In the genomic region with DNA sequence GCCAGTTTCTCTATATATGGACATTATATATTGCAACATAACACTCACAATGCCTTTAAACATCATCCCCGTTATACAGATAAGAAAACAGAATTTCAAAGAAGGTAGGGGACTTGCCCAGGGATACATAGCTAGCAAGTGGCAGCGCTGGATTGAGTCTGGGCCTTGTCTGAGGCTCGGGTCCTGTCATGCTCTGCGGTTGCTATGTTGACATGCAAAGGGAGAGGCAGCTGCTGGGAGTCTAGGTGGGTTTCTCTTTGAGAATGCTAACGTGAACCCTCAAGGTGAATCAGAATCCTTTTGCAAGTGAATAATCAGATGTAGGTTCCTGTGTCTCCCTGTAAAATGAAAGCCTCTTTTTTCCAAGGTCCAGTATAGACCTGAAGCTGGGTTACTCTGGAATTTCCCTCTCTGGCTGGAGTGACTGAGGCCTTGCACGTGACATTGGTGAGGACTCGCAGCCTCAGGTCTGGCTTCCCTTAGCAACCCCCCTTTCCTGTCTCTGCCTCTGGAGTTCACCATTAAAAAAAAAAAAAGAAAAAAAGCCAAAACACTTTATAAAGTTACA, we compare ENCODE assay signal across 21 cellular contexts. TPM values are rescaled to one million over a fixed set of nuclear protein-coding genes. Genes with fewer than 3 reads are reported as not detected.
DNase-seq lines count a peak whose midpoint lies in the region; ATAC-seq and TF ChIP-seq lines count a peak whose summit lies in the region.
"Had no signal": no experiment of that assay in that cellular context is flagged by ENCODE, and none has a peak within 500 bp of the region (broad histone marks: within the 10 kb centered on the region; RNA-seq: fewer than 3 reads in every experiment).

No MANE protein-coding gene starts in this region.

- ATAC-seq in WTC11, result peak; percentile 70
- no peak for ATAC-seq in GM19023 (IDR thresholded peaks at IDR 0.05; ENCODE audit: unreplicated experiment)
- ATAC-seq in GM21717 (IDR thresholded peaks at IDR 0.05; ENCODE audit: unreplicated experiment), result no peak
- ATAC-seq: esophagus mucosa; stimulated activated naive B cell treated with anti-CD40 and anti-IgM and Interleukin-4, amounts not matched to agents 10 μg/mL and 1 μg/mL and 100 μg/mL, for 72 hours had no signal

- H3K27me3 ChIP-seq in HUES64 (ENCODE audit: insufficient read depth, low read length) (no peaks in the 10 kb centered on the region), brain microvascular endothelial cell (replicated peaks) (no peaks in the 10 kb centered on the region)
- H3K27me3 ChIP-seq: neutrophil, right lobe of liver, tibial nerve had no signal

- DNase-seq in WTC11 (ENCODE audit: low spot score) (no peak), iPS DF 4.7 (ENCODE audit: extremely low read depth, low spot score) (peak; percentile 5), renal cortical epithelial cell (ENCODE audit: low read depth) (peak; percentile 54), brain microvascular endothelial cell (no peak)
- DNase-seq: activated naive CD8-positive, alpha-beta T cell treated with anti-CD3 and anti-CD28 coated beads, Interleukin-2, amount 10 ng/mL, durations not matched to agents 7 days and 5 days; Caco-2; EL; left ventricle myocardium inferior; MV-4-11; NCI-H345; right lobe of liver; stimulated activated naive B cell treated with anti-CD40 and anti-IgM and Interleukin-4, amounts not matched to agents 10 μg/mL and 1 μg/mL and 100 μg/mL, for 72 hours had no signal

- H3K36me3 Mint-ChIP-seq in WTC11, result peaks cover 9% of the 10 kb centered on the region; the same call in 1 of the 2 replicates
- H3K36me3 Mint-ChIP-seq: activated naive CD8-positive, alpha-beta T cell treated with anti-CD3 and anti-CD28 coated beads, Interleukin-2, amount 10 ng/mL, durations not matched to agents 7 days and 5 days had no signal

- H3K27ac Mint-ChIP-seq in WTC11, result peak overlapping the region; percentile 89
- H3K27ac Mint-ChIP-seq: activated naive CD8-positive, alpha-beta T cell treated with anti-CD3 and anti-CD28 coated beads, Interleukin-2, amount 10 ng/mL, durations not matched to agents 7 days and 5 days; B cell; stimulated activated naive B cell treated with anti-CD40 and anti-IgM and Interleukin-4, amounts not matched to agents 10 μg/mL and 1 μg/mL and 100 μg/mL, for 72 hours had no signal

- no peaks in the 10 kb centered on the region for H3K27me3 Mint-ChIP-seq in WTC11 (ENCODE audit: low read depth)

- 43% methylated on average over 7 of the region's 7 CpGs for whole genome bisulfite sequencing in HUES64

- no peaks in the 10 kb centered on the region for H3K9me3 Mint-ChIP-seq in WTC11
- H3K9me3 Mint-ChIP-seq: activated naive CD8-positive, alpha-beta T cell treated with anti-CD3 and anti-CD28 coated beads, Interleukin-2, amount 10 ng/mL, durations not matched to agents 7 days and 5 days; stimulated activated naive B cell treated with anti-CD40 and anti-IgM and Interleukin-4, amounts not matched to agents 10 μg/mL and 1 μg/mL and 100 μg/mL, for 72 hours had no signal

- H3K36me3 ChIP-seq in HUES64 (ENCODE audit: insufficient read depth, low read length), result peaks cover 14% of the 10 kb centered on the region
- no peaks in the 10 kb centered on the region for H3K36me3 ChIP-seq in brain microvascular endothelial cell (replicated peaks)
- H3K36me3 ChIP-seq: HAP-1, left ventricle myocardium inferior, neutrophil, tibial nerve had no signal

- peaks cover 61% of the 10 kb centered on the region for H3K4me1 ChIP-seq in HUES64 (ENCODE audit: insufficient read depth, low read length)
- H3K4me1 ChIP-seq: Caco-2 had no signal

- peaks cover 71% of the 10 kb centered on the region for H3K4me1 Mint-ChIP-seq in WTC11

- in situ Hi-C loops in brain microvascular endothelial cell (cut with HindIII; ENCODE audit: low pct_ligation_motif_present, low sequenced_read_pairs), result no loop called here

- H3K4me3 ChIP-seq in HUES64 (ENCODE audit: low read length) (no peak overlapping the region), brain microvascular endothelial cell (ENCODE audit: low read depth, low read length) (no peak overlapping the region)
- H3K4me3 ChIP-seq: HAP-1, left ventricle myocardium inferior, right lobe of liver, tibial nerve had no signal

- no peaks in the 10 kb centered on the region for H3K9me3 ChIP-seq in HUES64 (ENCODE audit: insufficient read depth, low read depth, low read length)
- H3K9me3 ChIP-seq: Caco-2, HAP-1, left ventricle myocardium inferior, neutrophil, right lobe of liver, tibial nerve had no signal

- TF ChIP-seq CTCF in WTC11 (IDR thresholded peaks at IDR 0.05) (no peak), brain microvascular endothelial cell (IDR thresholded peaks at IDR 0.05; ENCODE audit: low read depth, low read length, missing control alignments) (no peak)

- H3K9ac ChIP-seq in HUES64 (ENCODE audit: low read depth, low read length), result no peak overlapping the region

- no peak overlapping the region; the same call in 1 of the 2 replicates for H3K4me3 Mint-ChIP-seq in WTC11
- H3K4me3 Mint-ChIP-seq: activated naive CD8-positive, alpha-beta T cell treated with anti-CD3 and anti-CD28 coated beads, Interleukin-2, amount 10 ng/mL, durations not matched to agents 7 days and 5 days; B cell; stimulated activated naive B cell treated with anti-CD40 and anti-IgM and Interleukin-4, amounts not matched to agents 10 μg/mL and 1 μg/mL and 100 μg/mL, for 72 hours had no signal

- 0 out of 2 replicates have a peak overlapping the region, but pooled peaks have one; percentile 13 for H3K27ac ChIP-seq in HUES64 (ENCODE audit: low read depth, low read length)
- no peak overlapping the region for H3K27ac ChIP-seq in brain microvascular endothelial cell
- H3K27ac ChIP-seq: HL-60, left ventricle myocardium inferior, neutrophil, right lobe of liver, tibial nerve had no signal

- CTCF ChIA-PET in WTC11 (lab: Charles Lee), result interaction anchor here (0.6 to 1.2 kb wide), 3 partner anchors 55 to 116 kb away, joined by 3 to 5 read pairs (median 3); no protein-coding TSS in a partner anchor

- POLR2A ChIA-PET in WTC11 (lab: Charles Lee), result no interaction called here

TF ChIP-seq in WTC11, 78 proteins besides CTCF, POLR2A, EP300 and RAD21:
- TF ChIP-seq ZNF416 (CRISPR knock-in tag; IDR thresholded peaks at IDR 0.05), result no peak
- no peak for TF ChIP-seq RELA (CRISPR knock-in tag; IDR thresholded peaks at IDR 0.05; ENCODE audit: borderline replicate concordance)
- TF ChIP-seq PRRX2 (CRISPR knock-in tag; IDR thresholded peaks at IDR 0.05), result no peak
- TF ChIP-seq SOX15 (CRISPR knock-in tag; IDR thresholded peaks at IDR 0.05), result no peak
- TF ChIP-seq CREM (CRISPR knock-in tag; IDR thresholded peaks at IDR 0.05), result no peak
- no peak for TF ChIP-seq ZNF219 (CRISPR knock-in tag; IDR thresholded peaks at IDR 0.05; ENCODE audit: borderline replicate concordance)
- no peak for TF ChIP-seq FOXK1 (CRISPR knock-in tag; IDR thresholded peaks at IDR 0.05)
- TF ChIP-seq, protein P1, sequence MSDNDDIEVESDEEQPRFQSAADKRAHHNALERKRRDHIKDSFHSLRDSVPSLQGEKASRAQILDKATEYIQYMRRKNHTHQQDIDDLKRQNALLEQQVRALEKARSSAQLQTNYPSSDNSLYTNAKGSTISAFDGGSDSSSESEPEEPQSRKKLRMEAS (CRISPR knock-in tag; IDR thresholded peaks at IDR 0.05), result no peak; the same call in 1 of the 2 replicates
- TF ChIP-seq, protein P2, sequence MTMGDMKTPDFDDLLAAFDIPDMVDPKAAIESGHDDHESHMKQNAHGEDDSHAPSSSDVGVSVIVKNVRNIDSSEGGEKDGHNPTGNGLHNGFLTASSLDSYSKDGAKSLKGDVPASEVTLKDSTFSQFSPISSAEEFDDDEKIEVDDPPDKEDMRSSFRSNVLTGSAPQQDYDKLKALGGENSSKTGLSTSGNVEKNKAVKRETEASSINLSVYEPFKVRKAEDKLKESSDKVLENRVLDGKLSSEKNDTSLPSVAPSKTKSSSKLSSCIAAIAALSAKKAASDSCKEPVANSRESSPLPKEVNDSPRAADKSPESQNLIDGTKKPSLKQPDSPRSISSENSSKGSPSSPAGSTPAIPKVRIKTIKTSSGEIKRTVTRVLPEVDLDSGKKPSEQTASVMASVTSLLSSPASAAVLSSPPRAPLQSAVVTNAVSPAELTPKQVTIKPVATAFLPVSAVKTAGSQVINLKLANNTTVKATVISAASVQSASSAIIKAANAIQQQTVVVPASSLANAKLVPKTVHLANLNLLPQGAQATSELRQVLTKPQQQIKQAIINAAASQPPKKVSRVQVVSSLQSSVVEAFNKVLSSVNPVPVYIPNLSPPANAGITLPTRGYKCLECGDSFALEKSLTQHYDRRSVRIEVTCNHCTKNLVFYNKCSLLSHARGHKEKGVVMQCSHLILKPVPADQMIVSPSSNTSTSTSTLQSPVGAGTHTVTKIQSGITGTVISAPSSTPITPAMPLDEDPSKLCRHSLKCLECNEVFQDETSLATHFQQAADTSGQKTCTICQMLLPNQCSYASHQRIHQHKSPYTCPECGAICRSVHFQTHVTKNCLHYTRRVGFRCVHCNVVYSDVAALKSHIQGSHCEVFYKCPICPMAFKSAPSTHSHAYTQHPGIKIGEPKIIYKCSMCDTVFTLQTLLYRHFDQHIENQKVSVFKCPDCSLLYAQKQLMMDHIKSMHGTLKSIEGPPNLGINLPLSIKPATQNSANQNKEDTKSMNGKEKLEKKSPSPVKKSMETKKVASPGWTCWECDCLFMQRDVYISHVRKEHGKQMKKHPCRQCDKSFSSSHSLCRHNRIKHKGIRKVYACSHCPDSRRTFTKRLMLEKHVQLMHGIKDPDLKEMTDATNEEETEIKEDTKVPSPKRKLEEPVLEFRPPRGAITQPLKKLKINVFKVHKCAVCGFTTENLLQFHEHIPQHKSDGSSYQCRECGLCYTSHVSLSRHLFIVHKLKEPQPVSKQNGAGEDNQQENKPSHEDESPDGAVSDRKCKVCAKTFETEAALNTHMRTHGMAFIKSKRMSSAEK (CRISPR knock-in tag; IDR thresholded peaks at IDR 0.05; ENCODE audit: borderline replicate concordance), result no peak
- TF ChIP-seq NR2C2 (CRISPR knock-in tag; IDR thresholded peaks at IDR 0.05), result no peak

RNA-seq across cellular contexts. Expression of a gene that starts 38.9 kb away (rescaled TPM):
- 31.2 TPM for polyA plus RNA-seq in HUES64 (2013, experiment 1 of 2)
- 33.5 TPM for polyA plus RNA-seq in HUES64 (2013, experiment 2 of 2)
- total RNA-seq in WTC11 (2021) (44.5 to 51.4 TPM (median 51.1 TPM) in 3 replicates), renal cortical epithelial cell (1.6 and 5.2 TPM in 2 replicates)

Comparison
In these comparisons a context has a peak if more than half of its experiments do, and no peak if none do; other contexts are left out.
1. DNase-seq: peak in iPS DF 4.7 (single experiment) and renal cortical epithelial cell (single experiment); none in WTC11 (single experiment) and brain microvascular endothelial cell (single experiment).